17 cellular contexts compared by ENCODE assay signal in genomic region chr1:24862775-24863483, GRCh38.
A peak's percentile ranks its signal among the peaks of the same experiment; 100 is the strongest.
DNase-seq lines count a peak whose midpoint lies in the region; ATAC-seq, FAIRE-seq and TF ChIP-seq lines count a peak whose summit lies in the region.
"Had no signal": no experiment of that assay in that cellular context is flagged by ENCODE, and none has a peak within 500 bp of the region (broad histone marks: within the 10 kb centered on the region; RNA-seq: fewer than 3 reads in every experiment).

No MANE protein-coding gene starts in this region.

- FAIRE-seq in H1 (lab: Jason Lieb, UNC), result no peak

- no peak overlapping the region for H3K27ac ChIP-seq in H1 (ENCODE audit: low read depth, low read length)
- H3K27ac ChIP-seq: GM23248, KMS-11, PC-9 had no signal

- H2BK12ac ChIP-seq in H1 (ENCODE audit: low read depth, low read length), result no peak overlapping the region

- no peak overlapping the region for H2BK20ac ChIP-seq in H1 (ENCODE audit: low read length)

- no peak for TF ChIP-seq EP300 in H1 (IDR thresholded peaks at IDR 0.05; ENCODE audit: borderline replicate concordance in 1 of 2, low read depth in 2 of 2, low read length in 2 of 2)

- POLR2A ChIA-PET in H1 (lab: Charles Lee; ENCODE audit: partially characterized antibody), result interaction anchor here (1.9 kb wide), 1 partner anchor 15 kb away, joined by 6 read pairs; no protein-coding TSS in a partner anchor

- no peak overlapping the region for H3K14ac ChIP-seq in H1 (ENCODE audit: insufficient read length)

- WGBS in H1 (ENCODE audit: extremely low coverage in 1 of 2, insufficient coverage in 1 of 2, insufficient read length in 1 of 2, insufficient replicate concordance in 2 of 2, low coverage in 1 of 2, low lambda C conversion rate in 2 of 2, missing lambda C conversion rate in 1 of 2), 2 experiments, result 91% methylated on average over 11 of the region's 12 CpGs; no CpG with 5 or more reads in 1 of the 2 experiments

- H4K91ac ChIP-seq in H1 (replicated peaks; ENCODE audit: insufficient read length, low read length), result no peak overlapping the region

- no peak overlapping the region for H4K5ac ChIP-seq in H1 (ENCODE audit: insufficient read length, low read depth, low read length)

- intact Hi-C loops in natural killer cell (cut with micrococcal nuclease), result loop anchor here (2.0 kb wide), 1 partner anchor 14 kb away; no protein-coding TSS in a partner anchor
- intact Hi-C loops in posterior vena cava (cut with DNase I), result loop anchor here in 1 of 2 donors (2.0 kb wide), 1 partner anchor 52 kb away; no protein-coding TSS in a partner anchor

- no peak overlapping the region for H3K56ac ChIP-seq in H1 (replicated peaks; ENCODE audit: insufficient read length, low read depth, low read length)

- no peak overlapping the region for H2AFZ ChIP-seq in H1 (ENCODE audit: low read length)
- H2AFZ ChIP-seq: PC-9 had no signal

- no peak overlapping the region for H4K8ac ChIP-seq in H1 (ENCODE audit: extremely low read depth, insufficient read depth, low read length)

- no peak overlapping the region for H3K4me3 ChIP-seq in H7 (ENCODE audit: insufficient read depth, low read depth, low read length)
- H3K4me3 ChIP-seq in H1 (ENCODE audit: extremely low read depth in 1 of 4, insufficient read depth in 2 of 4, low read depth in 3 of 4, low read length in 4 of 4), result no peak overlapping the region
- H3K4me3 ChIP-seq: GM23248, MG63, PC-9 had no signal

- no peak for ATAC-seq in natural killer cell
- no peak for ATAC-seq in activated naive CD8-positive, alpha-beta T cell treated with anti-CD3 and anti-CD28 coated beads, Interleukin-2, amount 50 U/mL, for 24 hours
- ATAC-seq: Right ventricle myocardium inferior had no signal

- no peak overlapping the region for H3K23ac ChIP-seq in H1 (ENCODE audit: insufficient read length)

- H3K9me3 Mint-ChIP-seq in natural killer cell, result no peaks in the 10 kb centered on the region
- H3K9me3 Mint-ChIP-seq in activated naive CD8-positive, alpha-beta T cell treated with anti-CD3 and anti-CD28 coated beads, Interleukin-2, amount 50 U/mL, for 24 hours, result no peaks in the 10 kb centered on the region

- peaks cover 66 to 68% of the 10 kb centered on the region in 2 donors for H3K4me1 Mint-ChIP-seq in natural killer cell
- no peaks in the 10 kb centered on the region for H3K4me1 Mint-ChIP-seq in activated naive CD8-positive, alpha-beta T cell treated with anti-CD3 and anti-CD28 coated beads, Interleukin-2, amount 50 U/mL, for 24 hours
- H3K4me1 Mint-ChIP-seq: CD4-positive, alpha-beta memory T cell had no signal

- no peak overlapping the region for H2BK120ac ChIP-seq in H1 (replicated peaks; ENCODE audit: low read depth, low read length)

- TF ChIP-seq CTCF in H1 (IDR thresholded peaks at IDR 0.05; ENCODE audit: control extremely low read depth in 1 of 3, insufficient read depth in 1 of 3, low read depth in 1 of 3, low read length in 3 of 3) (no peak), natural killer cell (IDR thresholded peaks at IDR 0.05) (no peak)

- H2AK5ac ChIP-seq in H1 (ENCODE audit: low read depth, low read length), result 0 out of 2 replicates have a peak overlapping the region, but pooled peaks have one; percentile 86

- no peaks in the 10 kb centered on the region for H4K20me1 ChIP-seq in H1 (replicated peaks in 1 of 2; ENCODE audit: control insufficient read depth in 1 of 2, insufficient read depth in 2 of 2, low read length in 2 of 2)

- no peak overlapping the region for H3K4me2 ChIP-seq in H1 (ENCODE audit: insufficient read depth in 1 of 2, low read depth in 2 of 2, low read length in 2 of 2)
- H3K4me2 ChIP-seq: KMS-11, PC-9 had no signal

- no peak for TF ChIP-seq POLR2A in H1 (IDR thresholded peaks at IDR 0.05; ENCODE audit: control extremely low read depth in 1 of 2, low read depth in 2 of 2, low read length in 2 of 2)

- H3K79me1 ChIP-seq in H1 (ENCODE audit: low read depth, low read length), result no peaks in the 10 kb centered on the region

- no peaks in the 10 kb centered on the region for H3K27me3 Mint-ChIP-seq in natural killer cell (ENCODE audit: low read depth in 2 of 2)
- peaks cover under 1% of the 10 kb centered on the region for H3K27me3 Mint-ChIP-seq in activated naive CD8-positive, alpha-beta T cell treated with anti-CD3 and anti-CD28 coated beads, Interleukin-2, amount 50 U/mL, for 24 hours

- no peaks in the 10 kb centered on the region for H3K79me2 ChIP-seq in H1 (ENCODE audit: control insufficient read depth in 1 of 2, insufficient read depth in 2 of 2, low read length in 2 of 2)

- peaks cover 0 to 4% (median 4%) of the 10 kb centered on the region in 4 experiments; a peak in 3 of 7 replicates for H3K4me1 ChIP-seq in H1 (replicated peaks in 1 of 4; ENCODE audit: control insufficient read depth in 3 of 4, insufficient read depth in 4 of 4, low read length in 3 of 4)
- H3K4me1 ChIP-seq: BE2C had no signal

- no peaks in the 10 kb centered on the region for H3K36me3 ChIP-seq in H7 (replicated peaks; ENCODE audit: control insufficient read depth, insufficient read depth, low read length)
- H3K36me3 ChIP-seq in H1 (ENCODE audit: control insufficient read depth in 2 of 4, insufficient read depth in 4 of 4, low read length in 3 of 4), result no peaks in the 10 kb centered on the region
- H3K36me3 ChIP-seq: BE2C, MG63 had no signal

- CTCF ChIA-PET in H1 (lab: Charles Lee; ENCODE audit: partially characterized antibody), result interaction anchor here (0.8 to 3.0 kb wide), 17 partner anchors 12 to 343 kb away, joined by 3 to 15 read pairs (median 5); no protein-coding TSS in a partner anchor

- no peak overlapping the region for H3K9ac ChIP-seq in H1 (replicated peaks in 1 of 4; ENCODE audit: extremely low read depth in 1 of 4, low read depth in 3 of 4, low read length in 3 of 4)
- H3K9ac ChIP-seq: GM23248, KMS-11 had no signal

- peak overlapping the region; percentile 81 to 86 for H3K27ac Mint-ChIP-seq in natural killer cell
- H3K27ac Mint-ChIP-seq in activated naive CD8-positive, alpha-beta T cell treated with anti-CD3 and anti-CD28 coated beads, Interleukin-2, amount 50 U/mL, for 24 hours, result no peak overlapping the region

- H3K18ac ChIP-seq in H1 (ENCODE audit: extremely low read depth, low read length), result no peak overlapping the region

- DNase-seq in H7 (peak; percentile 30), H1 (ENCODE audit: low read depth in 1 of 2, low spot score in 2 of 2) (no peak), natural killer cell (no peak), posterior vena cava (ENCODE audit: low spot score) (peak; percentile 53), DMS 273 (lab: John Stamatoyannopoulos, UW; ENCODE audit: unreplicated experiment) (no peak), T1000 (lab: John Stamatoyannopoulos, UW) (no peak)
- no peak for DNase-seq in activated naive CD8-positive, alpha-beta T cell treated with anti-CD3 and anti-CD28 coated beads, Interleukin-2, amount 50 U/mL, for 24 hours
- DNase-seq: BE2C; CD4-positive, alpha-beta memory T cell; DMS 273 treated with DMSO at 0.1 percent for 48 hours; MG63; NCI-H1092 treated with DMSO at 0.1 percent for 48 hours; NCI-H1694 had no signal

- H3K27me3 ChIP-seq in H7 (ENCODE audit: control insufficient read depth, insufficient read depth, low read length) (no peaks in the 10 kb centered on the region; the same call in 1 of the 2 replicates), H1 (replicated peaks in 1 of 4; ENCODE audit: control insufficient read depth in 3 of 4, extremely low read depth in 1 of 4, insufficient read depth in 3 of 4, low read length in 3 of 4) (peaks cover 0 to 5% (median 0%) of the 10 kb centered on the region in 4 experiments; a peak in 2 of 7 replicates)
- H3K27me3 ChIP-seq: BE2C, MG63 had no signal

- no peak overlapping the region for H3K4ac ChIP-seq in H1 (replicated peaks; ENCODE audit: insufficient read length, low read depth, low read length)

- H3K23me2 ChIP-seq in H1 (ENCODE audit: low read depth, low read length), result no peaks in the 10 kb centered on the region

- H2BK5ac ChIP-seq in H1 (ENCODE audit: low read depth, low read length), result no peak overlapping the region

- H3K36me3 Mint-ChIP-seq in natural killer cell, result peaks cover 8% of the 10 kb centered on the region
- H3K36me3 Mint-ChIP-seq in activated naive CD8-positive, alpha-beta T cell treated with anti-CD3 and anti-CD28 coated beads, Interleukin-2, amount 50 U/mL, for 24 hours (ENCODE audit: low read depth), result no peaks in the 10 kb centered on the region
- H3K36me3 Mint-ChIP-seq: CD4-positive, alpha-beta memory T cell had no signal

- H3K4me3 Mint-ChIP-seq in natural killer cell, result peak overlapping the region; percentile 82
- no peak overlapping the region for H3K4me3 Mint-ChIP-seq in activated naive CD8-positive, alpha-beta T cell treated with anti-CD3 and anti-CD28 coated beads, Interleukin-2, amount 50 U/mL, for 24 hours
- H3K4me3 Mint-ChIP-seq: CD4-positive, alpha-beta memory T cell had no signal

- H3K9me3 ChIP-seq in H1 (ENCODE audit: insufficient read depth in 2 of 2, low read depth in 1 of 2, low read length in 1 of 2), result no peaks in the 10 kb centered on the region
- H3K9me3 ChIP-seq: BE2C, MG63 had no signal

- no peak for TF ChIP-seq RAD21 in H1 (IDR thresholded peaks at IDR 0.05 in 1 of 2, conservative IDR thresholded peaks at IDR 0.05 in 1 of 2; ENCODE audit: low read depth in 2 of 2, low read length in 2 of 2)

- no peak overlapping the region for H2BK15ac ChIP-seq in H1 (ENCODE audit: low read length)

TF ChIP-seq in H1, 55 proteins besides CTCF, POLR2A, EP300 and RAD21:
- no peak for TF ChIP-seq POU5F1 (IDR thresholded peaks at IDR 0.05; ENCODE audit: low read depth, low read length)
- no peak for TF ChIP-seq POLR2AphosphoS5 (IDR thresholded peaks at IDR 0.05; ENCODE audit: low read depth, low read length)
- TF ChIP-seq SAP30 (IDR thresholded peaks at IDR 0.05; ENCODE audit: insufficient read depth, insufficient replicate concordance, low read length), result no peak
- TF ChIP-seq SRF (IDR thresholded peaks at IDR 0.05; ENCODE audit: low read depth, low read length), result no peak
- no peak for TF ChIP-seq JUND (IDR thresholded peaks at IDR 0.05; ENCODE audit: low read length)

Comparison
In these comparisons a context has a peak if more than half of its experiments do, and no peak if none do; other contexts are left out.
1. DNase-seq: peak in H7 (single experiment) and posterior vena cava (single experiment); none in H1 (0 of 2), natural killer cell (single experiment), activated naive CD8-positive, alpha-beta T cell treated with anti-CD3 and anti-CD28 coated beads, Interleukin-2, amount 50 U/mL, for 24 hours (single experiment), DMS 273 (single experiment) and T1000 (single experiment).